In the genomic region with DNA sequence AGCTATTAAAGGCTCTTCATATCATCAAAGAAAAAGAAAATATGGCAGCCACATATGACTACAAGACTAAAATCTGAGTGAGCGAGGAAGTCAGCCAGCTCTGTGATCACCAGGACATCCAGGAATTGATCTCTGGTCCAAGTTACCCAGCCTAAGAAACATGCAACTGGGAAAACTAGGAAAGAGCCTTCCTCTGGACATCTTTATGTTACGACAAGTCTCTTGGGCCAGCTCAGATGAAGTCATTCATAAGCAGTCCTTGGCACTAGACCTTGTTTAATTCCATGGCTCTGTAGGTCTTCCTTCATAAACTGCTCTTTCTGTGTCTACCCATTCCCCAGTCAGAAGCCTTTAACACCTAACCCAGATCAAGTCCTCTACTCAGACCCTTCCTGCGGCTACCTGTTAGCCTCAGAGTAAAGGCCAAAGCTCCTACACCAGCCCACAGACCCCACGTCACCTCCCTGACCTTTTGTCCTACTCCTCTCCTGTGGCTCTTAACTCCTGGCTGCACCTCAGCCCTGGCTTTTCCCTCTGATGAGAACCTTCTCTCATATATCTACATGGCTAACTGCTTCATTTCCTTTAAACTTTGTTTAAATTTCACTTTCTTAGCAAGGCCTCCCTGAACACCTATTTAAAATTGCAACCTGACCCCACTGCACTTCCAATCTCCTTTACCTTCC, we compare ENCODE assay signal across 14 cellular contexts.
A peak's percentile ranks its signal among the peaks of the same experiment; 100 is the strongest.
DNase-seq lines count a peak whose midpoint lies in the region; ATAC-seq and TF ChIP-seq lines count a peak whose summit lies in the region.
"Had no signal": no experiment of that assay in that cellular context is flagged by ENCODE, and none has a peak within 500 bp of the region (broad histone marks: within the 10 kb centered on the region; RNA-seq: fewer than 3 reads in every experiment).

No MANE protein-coding gene starts in this region.

- H3K27me3 Mint-ChIP-seq in nephron progenitor cell (ENCODE audit: low read depth, poor library complexity), result no peaks in the 10 kb centered on the region

- no peak overlapping the region for H2AFZ ChIP-seq in mammary epithelial cell (ENCODE audit: low read depth, low read length)

- TF ChIP-seq CTCF in right atrium auricular region (IDR thresholded peaks at IDR 0.05), result no peak
- TF ChIP-seq CTCF in nephron progenitor cell (IDR thresholded peaks at IDR 0.05), result no peak
- no peak for TF ChIP-seq CTCF in mammary epithelial cell (conservative IDR thresholded peaks at IDR 0.05 in 1 of 2, IDR thresholded peaks at IDR 0.05 in 1 of 2; ENCODE audit: extremely low read depth in 1 of 2, insufficient read depth in 1 of 2, low read depth in 1 of 2, low read length in 2 of 2)

- CTCF ChIA-PET in mammary epithelial cell (lab: Charles Lee; ENCODE audit: low non-redundant PET), result no interaction called here

- H3K9me3 ChIP-seq in right atrium auricular region, result no peaks in the 10 kb centered on the region
- no peaks in the 10 kb centered on the region for H3K9me3 ChIP-seq in MG63
- H3K9me3 ChIP-seq in mammary epithelial cell (replicated peaks; ENCODE audit: insufficient read depth, low read length), result no peaks in the 10 kb centered on the region
- H3K9me3 ChIP-seq: BLaER1 treated with 17β-estradiol and CSF1 and Interleukin-3, amounts not matched to agents 10 nM and 100 nM had no signal

- no peaks in the 10 kb centered on the region for H3K36me3 Mint-ChIP-seq in nephron progenitor cell (ENCODE audit: low read depth)
- H3K36me3 Mint-ChIP-seq: CD4-positive, CD25-positive, alpha-beta regulatory T cell had no signal

- H3K4me1 ChIP-seq in right atrium auricular region (no peaks in the 10 kb centered on the region), mammary epithelial cell (ENCODE audit: insufficient read depth, low read length) (no peaks in the 10 kb centered on the region)
- H3K4me1 ChIP-seq: BLaER1 treated with 17β-estradiol and CSF1 and Interleukin-3, amounts not matched to agents 10 nM and 100 nM had no signal

- H3K27me3 ChIP-seq in right atrium auricular region, result no peaks in the 10 kb centered on the region
- no peaks in the 10 kb centered on the region for H3K27me3 ChIP-seq in MG63
- no peaks in the 10 kb centered on the region for H3K27me3 ChIP-seq in mammary epithelial cell (ENCODE audit: insufficient read depth, low read length)
- H3K27me3 ChIP-seq: BLaER1 treated with 17β-estradiol and CSF1 and Interleukin-3, amounts not matched to agents 10 nM and 100 nM had no signal

- peak overlapping the region; percentile 72 for H3K27ac Mint-ChIP-seq in nephron progenitor cell
- H3K27ac Mint-ChIP-seq: CD4-positive, CD25-positive, alpha-beta regulatory T cell had no signal

- no peaks in the 10 kb centered on the region for H4K20me1 ChIP-seq in mammary epithelial cell (ENCODE audit: insufficient read depth, low read length)
- H4K20me1 ChIP-seq: BLaER1 treated with 17β-estradiol and CSF1 and Interleukin-3, amounts not matched to agents 10 nM and 100 nM had no signal

- no peaks in the 10 kb centered on the region for H3K36me3 ChIP-seq in right atrium auricular region
- H3K36me3 ChIP-seq in MG63, result no peaks in the 10 kb centered on the region
- no peaks in the 10 kb centered on the region for H3K36me3 ChIP-seq in mammary epithelial cell (ENCODE audit: insufficient read depth, low read length)
- H3K36me3 ChIP-seq: BLaER1 treated with 17β-estradiol and CSF1 and Interleukin-3, amounts not matched to agents 10 nM and 100 nM had no signal

- in situ Hi-C loops in mammary epithelial cell (cut with MboI; ENCODE audit: low sequenced_read_pairs in 2 of 2), result no loop called here

- no peak overlapping the region for H3K4me2 ChIP-seq in mammary epithelial cell (ENCODE audit: insufficient read depth, low read depth, low read length)
- H3K4me2 ChIP-seq: BLaER1 treated with 17β-estradiol and CSF1 and Interleukin-3, amounts not matched to agents 10 nM and 100 nM had no signal

- H3K79me2 ChIP-seq in mammary epithelial cell (ENCODE audit: insufficient read depth, low read length), result no peaks in the 10 kb centered on the region

- peak; percentile 54 for ATAC-seq in Right ventricle myocardium superior (ENCODE audit: poor library complexity)
- ATAC-seq: HCT116 had no signal

- H3K9me3 Mint-ChIP-seq in nephron progenitor cell, result no peaks in the 10 kb centered on the region

- no peak overlapping the region for H3K9ac ChIP-seq in mammary epithelial cell (ENCODE audit: insufficient read depth, low read length)
- H3K9ac ChIP-seq: BLaER1 treated with 17β-estradiol and CSF1 and Interleukin-3, amounts not matched to agents 10 nM and 100 nM had no signal

- H3K4me1 Mint-ChIP-seq in nephron progenitor cell, result peaks cover 52% of the 10 kb centered on the region
- H3K4me1 Mint-ChIP-seq: CD4-positive, CD25-positive, alpha-beta regulatory T cell had no signal

- peak; percentile 34 for DNase-seq in Right ventricle myocardium superior
- no peak for DNase-seq in right atrium auricular region (ENCODE audit: low spot score)
- DNase-seq in MG63, result peak; percentile 44
- peak; percentile 33 for DNase-seq in fibroblast of gingiva (ENCODE audit: low read depth)
- no peak for DNase-seq in nephron progenitor cell
- DNase-seq in mammary epithelial cell, result no peak
- DNase-seq in activated CD4-positive, alpha-beta T cell treated with anti-CD3 and anti-CD28 coated beads, Interleukin-2, amount 50 U/mL, for 48 hours, result no peak
- no peak for DNase-seq in activated CD8-positive, alpha-beta memory T cell treated with anti-CD3 and anti-CD28 coated beads for 24 hours
- DNase-seq: 8988T; CD4-positive, CD25-positive, alpha-beta regulatory T cell; DMS53 had no signal

- dilution Hi-C loops in mammary epithelial cell (cut with HindIII; ENCODE audit: low sequenced_read_pairs), result no loop called here

- no TSS peak for BruUV-seq in mammary epithelial cell (replicated peaks; lab: Mats Ljungman, UMichigan)

- WGBS in mammary epithelial cell (ENCODE audit: low coverage, missing lambda C conversion rate), result 81% methylated on average over 3 of the region's 4 CpGs

- no peak overlapping the region for H3K4me3 ChIP-seq in right atrium auricular region
- H3K4me3 ChIP-seq in MG63, result no peak overlapping the region
- no peak overlapping the region for H3K4me3 ChIP-seq in mammary epithelial cell (replicated peaks in 1 of 3; ENCODE audit: insufficient read depth in 1 of 3, low read depth in 2 of 3, low read length in 3 of 3)
- H3K4me3 ChIP-seq: BLaER1 treated with 17β-estradiol and CSF1 and Interleukin-3, amounts not matched to agents 10 nM and 100 nM had no signal

- H3K27ac ChIP-seq in right atrium auricular region, result no peak overlapping the region
- no peak overlapping the region for H3K27ac ChIP-seq in mammary epithelial cell (ENCODE audit: insufficient read depth, low read depth, low read length)
- H3K27ac ChIP-seq: BLaER1 treated with 17β-estradiol and CSF1 and Interleukin-3, amounts not matched to agents 10 nM and 100 nM; HL-60 had no signal

- H3K4me3 Mint-ChIP-seq in nephron progenitor cell, result peak overlapping the region; percentile 6
- H3K4me3 Mint-ChIP-seq: CD4-positive, CD25-positive, alpha-beta regulatory T cell had no signal

- intact Hi-C loops in Right ventricle myocardium superior (cut with DNase I) (no loop called here), mammary epithelial cell (cut with micrococcal nuclease) (no loop called here)

Comparison
In these comparisons a context has a peak if more than half of its experiments do, and no peak if none do; other contexts are left out.
1. DNase-seq: peak in Right ventricle myocardium superior (single experiment), MG63 (single experiment) and fibroblast of gingiva (single experiment); none in right atrium auricular region (single experiment), nephron progenitor cell (single experiment), mammary epithelial cell (single experiment), activated CD4-positive, alpha-beta T cell treated with anti-CD3 and anti-CD28 coated beads, Interleukin-2, amount 50 U/mL, for 48 hours (0 of 2) and activated CD8-positive, alpha-beta memory T cell treated with anti-CD3 and anti-CD28 coated beads for 24 hours (single experiment).